27 cellular contexts compared by ENCODE assay signal in the genomic region with DNA sequence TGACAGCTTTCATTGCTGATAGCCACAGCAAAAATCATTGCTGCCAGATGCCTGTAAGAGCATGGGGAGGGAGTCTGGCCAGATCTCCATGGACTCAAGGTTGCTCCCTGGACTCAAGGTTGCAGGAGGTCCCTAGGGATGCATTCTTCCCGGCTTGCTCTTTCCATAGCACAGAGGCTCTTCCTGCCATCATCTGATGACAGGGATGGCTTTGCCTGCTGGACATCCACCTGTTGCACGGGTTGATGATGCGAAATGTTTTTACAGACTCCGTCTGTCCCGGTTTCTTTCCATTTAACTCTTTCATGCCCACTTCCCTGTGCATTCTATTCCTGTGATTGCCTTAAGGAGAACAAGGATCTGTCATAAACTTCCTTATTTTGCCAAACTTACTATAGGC.
"Had no signal": no experiment of that assay in that cellular context is flagged by ENCODE, and none has a peak within 500 bp of the region (broad histone marks: within the 10 kb centered on the region; RNA-seq: fewer than 3 reads in every experiment).

No MANE protein-coding gene starts in this region.

- H3K27ac ChIP-seq: VCaP had no signal

- ATAC-seq: activated T-helper 17 cell treated with anti-CD3 and anti-CD28 coated beads, Interleukin-2, amount 50 U/mL, for 72 hours; Panc1; Right ventricle myocardium inferior had no signal

- DNase-seq: activated CD4-positive, alpha-beta memory T cell treated with anti-CD3 and anti-CD28 coated beads, Interleukin-2, amount 10 ng/mL, durations not matched to agents 7 days and 5 days; activated CD4-positive, alpha-beta T cell treated with anti-CD3 and anti-CD28 coated beads, Interleukin-2, amount 50 U/mL, for 1 hour; activated CD4-positive, CD25-positive, alpha-beta regulatory T cell; activated gamma-delta T cell; activated naive CD4-positive, alpha-beta T cell treated with anti-CD3 and anti-CD28 coated beads for 36 hours; activated T-cell treated with anti-CD3 and anti-CD28 coated beads for 4 hours; activated T-cell treated with anti-CD3 and anti-CD28 coated beads, Interleukin-2, amount 50 U/mL, for 48 hours; amygdala; NCI-H1092 treated with DMSO at 0.1 percent for 48 hours; NCI-H1417 treated with DMSO at 0.1 percent for 48 hours; NCI-H1694; NCI-H2029; NCI-H2107; NCI-H2171 treated with DMSO at 0.1 percent for 48 hours; NCI-H226; NCI-H526; NCI-H774; NK-92 treated with Interleukin-12 subunit alpha and Interleukin-12 subunit beta, amount 100 ng/mL, for 24 hours; OCI-M1; RPMI8226; SK-N-SH; T-helper 1 cell had no signal

- H3K9ac ChIP-seq: SK-N-SH had no signal

- FAIRE-seq: astrocyte had no signal

- H3K9me3 ChIP-seq: SK-N-SH had no signal

- H3K4me2 ChIP-seq: SK-N-SH had no signal
